ENCODE assay signal across 10 cellular contexts in genomic region chr3:130820976-130821375, GRCh38.
DNase-seq lines count a peak whose midpoint lies in the region; ATAC-seq and TF ChIP-seq lines count a peak whose summit lies in the region.
"Had no signal": no experiment of that assay in that cellular context is flagged by ENCODE, and none has a peak within 500 bp of the region (broad histone marks: within the 10 kb centered on the region; RNA-seq: fewer than 3 reads in every experiment).

No MANE protein-coding gene starts in this region.

- no peak overlapping the region for H3K4me2 ChIP-seq in PC-3 (ENCODE audit: low read length)

- no peak overlapping the region for H3K9ac ChIP-seq in PC-3 (ENCODE audit: low read length)

- intact Hi-C loops in PC-3 (cut with micrococcal nuclease), result no loop called here
- intact Hi-C loops in sciatic nerve (cut with DNase I), result no loop called here
- intact Hi-C loops in ovary (cut with DNase I), result no loop called here

- POLR2A ChIA-PET in PC-3 (lab: Charles Lee; ENCODE audit: unreplicated experiment), result no interaction called here
- POLR2A ChIA-PET in CD8-positive, alpha-beta memory T cell (lab: Charles Lee), result no interaction called here

- TF ChIP-seq CTCF in PC-3 (conservative IDR thresholded peaks at IDR 0.05; ENCODE audit: low read depth, low read length) (no peak), ovary (IDR thresholded peaks at IDR 0.05) (no peak)

- H3F3A ChIP-seq in PC-3 (ENCODE audit: low read length, unreplicated experiment), result no peaks in the 10 kb centered on the region

- H3K79me2 ChIP-seq in PC-3 (ENCODE audit: low read length), result no peaks in the 10 kb centered on the region

- H3K4me3 ChIP-seq in PC-3 (ENCODE audit: low read length) (no peak overlapping the region), ovary (no peak overlapping the region)
- H3K4me3 ChIP-seq in CD8-positive, alpha-beta memory T cell (ENCODE audit: low read length), result no peak overlapping the region
- H3K4me3 ChIP-seq: GM12878 had no signal

- H2AFZ ChIP-seq in PC-3 (ENCODE audit: low read length), result no peak overlapping the region

- no peaks in the 10 kb centered on the region for H3K9me2 ChIP-seq in PC-3 (replicated peaks; ENCODE audit: low read length)

- H4K20me1 ChIP-seq in PC-3 (ENCODE audit: low read length), result no peaks in the 10 kb centered on the region

- DNase-seq in HCEC 1CT (peak; percentile 54), PC-3 (peak; percentile 83), fibroblast of gingiva (ENCODE audit: low read depth) (peak; percentile 57), sciatic nerve (ENCODE audit: low spot score) (no peak), ovary (no peak), NCI-H345 (lab: John Stamatoyannopoulos, UW) (no peak)
- no peak for DNase-seq in CD8-positive, alpha-beta memory T cell
- DNase-seq: activated CD4-positive, alpha-beta T cell treated with anti-CD3 and anti-CD28 coated beads for 36 hours had no signal

- ATAC-seq in PC-3 (peak; percentile 80), sciatic nerve (peak; percentile 49), GM19452 (IDR thresholded peaks at IDR 0.05; ENCODE audit: unreplicated experiment) (no peak)
- ATAC-seq: activated CD4-positive, alpha-beta T cell treated with anti-CD3 and anti-CD28 coated beads for 36 hours; GM12878 had no signal

- no peak overlapping the region for H3K27ac Mint-ChIP-seq in CD8-positive, alpha-beta memory T cell
- H3K27ac Mint-ChIP-seq: activated CD4-positive, alpha-beta T cell treated with anti-CD3 and anti-CD28 coated beads for 36 hours had no signal

- H3K9me3 ChIP-seq in PC-3 (ENCODE audit: low read length), result no peaks in the 10 kb centered on the region
- no peaks in the 10 kb centered on the region for H3K9me3 ChIP-seq in ovary
- H3K9me3 ChIP-seq in CD8-positive, alpha-beta memory T cell (ENCODE audit: low read length), result no peaks in the 10 kb centered on the region

- H3K4me1 Mint-ChIP-seq in CD8-positive, alpha-beta memory T cell, result no peaks in the 10 kb centered on the region
- H3K4me1 Mint-ChIP-seq: activated CD4-positive, alpha-beta T cell treated with anti-CD3 and anti-CD28 coated beads for 36 hours had no signal

- H3K36me3 Mint-ChIP-seq in CD8-positive, alpha-beta memory T cell, result no peaks in the 10 kb centered on the region

- no TSS peak for BruUV-seq in PC-3 (replicated peaks; lab: Mats Ljungman, UMichigan)

- TF ChIP-seq EP300 in ovary (IDR thresholded peaks at IDR 0.05), result no peak

- peaks cover 1% of the 10 kb centered on the region; the same call in 1 of the 2 replicates for H3K4me1 ChIP-seq in PC-3 (ENCODE audit: insufficient read depth, low read length)
- no peaks in the 10 kb centered on the region for H3K4me1 ChIP-seq in ovary (ENCODE audit: insufficient read depth)
- no peaks in the 10 kb centered on the region for H3K4me1 ChIP-seq in CD8-positive, alpha-beta memory T cell (ENCODE audit: insufficient read depth, low read length)

- H3K36me3 ChIP-seq in PC-3 (ENCODE audit: low read depth, low read length) (no peaks in the 10 kb centered on the region), ovary (no peaks in the 10 kb centered on the region)
- H3K36me3 ChIP-seq in CD8-positive, alpha-beta memory T cell (ENCODE audit: insufficient read depth, low read length), result no peaks in the 10 kb centered on the region

- TF ChIP-seq POLR2A in ovary (IDR thresholded peaks at IDR 0.05), result no peak

- H3K9me3 Mint-ChIP-seq in CD8-positive, alpha-beta memory T cell, result no peaks in the 10 kb centered on the region

- H3K27ac ChIP-seq in PC-3 (ENCODE audit: low read length), result no peak overlapping the region
- no peak overlapping the region for H3K27ac ChIP-seq in ovary
- H3K27ac ChIP-seq in CD8-positive, alpha-beta memory T cell (ENCODE audit: low read depth, low read length), result no peak overlapping the region

- H3K27me3 ChIP-seq in PC-3 (ENCODE audit: low read length), result no peaks in the 10 kb centered on the region
- no peaks in the 10 kb centered on the region for H3K27me3 ChIP-seq in ovary
- no peaks in the 10 kb centered on the region for H3K27me3 ChIP-seq in CD8-positive, alpha-beta memory T cell (ENCODE audit: insufficient read depth, low read length, poor library complexity, severe bottlenecking)

- CTCF ChIA-PET in PC-3 (lab: Charles Lee), result no interaction called here
- CTCF ChIA-PET in CD8-positive, alpha-beta memory T cell (lab: Charles Lee), result no interaction called here

- WGBS in ovary, 3 donors, result 72 to 78% (median 75%) methylated on average over 2 of the region's 2 CpGs

- peaks cover 1 to 20% of the 10 kb centered on the region in 2 donors for H3K27me3 Mint-ChIP-seq in CD8-positive, alpha-beta memory T cell

- H3K4me3 Mint-ChIP-seq in CD8-positive, alpha-beta memory T cell, result no peak overlapping the region
- H3K4me3 Mint-ChIP-seq: activated CD4-positive, alpha-beta T cell treated with anti-CD3 and anti-CD28 coated beads for 36 hours had no signal

Comparison
In these comparisons a context has a peak if more than half of its experiments do, and no peak if none do; other contexts are left out.
1. DNase-seq: peak in HCEC 1CT (single experiment), PC-3 (single experiment) and fibroblast of gingiva (single experiment); none in sciatic nerve (single experiment), ovary (0 of 5), NCI-H345 (single experiment) and CD8-positive, alpha-beta memory T cell (0 of 5).